10 cellular contexts compared by ENCODE assay signal in the genomic region with DNA sequence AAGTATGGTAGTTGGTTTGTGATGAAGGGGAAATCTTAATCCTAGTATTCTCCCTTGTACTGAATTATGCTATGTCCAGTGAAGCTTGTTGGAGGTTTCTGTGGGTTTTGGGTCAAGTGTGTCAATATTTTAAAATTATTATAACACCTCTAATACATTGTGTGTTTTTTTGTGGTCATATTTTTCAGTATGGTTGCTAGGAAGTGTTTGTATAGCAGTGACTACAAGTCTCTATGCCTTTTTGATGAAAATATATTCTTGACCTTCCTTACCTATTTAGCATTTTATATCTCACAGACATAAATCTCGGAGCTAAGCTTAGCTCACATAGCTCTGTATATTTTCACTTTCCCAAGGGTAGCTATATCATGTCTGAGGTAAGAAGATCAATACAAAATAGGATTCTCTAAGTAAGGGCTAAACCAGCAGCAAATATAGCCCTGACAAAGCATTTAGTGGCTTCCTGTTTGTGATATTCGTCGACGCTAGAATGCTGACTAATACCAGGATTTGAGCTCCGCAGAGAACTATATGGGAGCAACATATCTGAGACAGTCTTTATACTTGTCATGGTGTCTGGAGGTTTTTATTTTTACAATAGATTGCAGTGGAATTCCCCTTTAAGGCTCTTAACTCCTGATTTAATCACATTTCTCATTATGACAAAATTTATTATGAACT.
A peak's percentile ranks its signal among the peaks of the same experiment; 100 is the strongest.
DNase-seq lines count a peak whose midpoint lies in the region; ATAC-seq lines count a peak whose summit lies in the region.
"Had no signal": no experiment of that assay in that cellular context is flagged by ENCODE, and none has a peak within 500 bp of the region (broad histone marks: within the 10 kb centered on the region; RNA-seq: fewer than 3 reads in every experiment).

No MANE protein-coding gene starts in this region.

- H3K9me3 Mint-ChIP-seq in dendritic cell treated with granulocyte-macrophage colony-stimulating factor and Interleukin-4, amounts not matched to agents 40 ng/mL and 50 ng/mL, for 4 days = peaks cover 10% of the 10 kb centered on the region
- H3K9me3 Mint-ChIP-seq: central memory CD8-positive, alpha-beta T cell had no signal

- peak overlapping the region; percentile 45 for H3K27ac Mint-ChIP-seq in dendritic cell treated with granulocyte-macrophage colony-stimulating factor and Interleukin-4, amounts not matched to agents 40 ng/mL and 50 ng/mL, for 4 days

- no peaks in the 10 kb centered on the region for H3K27me3 Mint-ChIP-seq in dendritic cell treated with granulocyte-macrophage colony-stimulating factor and Interleukin-4, amounts not matched to agents 40 ng/mL and 50 ng/mL, for 4 days
- H3K27me3 Mint-ChIP-seq: central memory CD8-positive, alpha-beta T cell had no signal

- no peaks in the 10 kb centered on the region for H3K36me3 Mint-ChIP-seq in dendritic cell treated with granulocyte-macrophage colony-stimulating factor and Interleukin-4, amounts not matched to agents 40 ng/mL and 50 ng/mL, for 4 days (ENCODE audit: low read depth)

- ATAC-seq in GM18858 (IDR thresholded peaks at IDR 0.05; ENCODE audit: unreplicated experiment) = peak; percentile 99
- peak; percentile 100 for ATAC-seq in GM21576 (IDR thresholded peaks at IDR 0.05; ENCODE audit: unreplicated experiment)
- peak; percentile 99 for ATAC-seq in HG03432 (IDR thresholded peaks at IDR 0.05; ENCODE audit: unreplicated experiment)

- DNase-seq in ecto neural progenitor cell (ENCODE audit: low spot score) (no peak), DMS114 treated with DMSO at 0.1 percent for 48 hours (lab: John Stamatoyannopoulos, UW; ENCODE audit: unreplicated experiment) (no peak), iPS-NIHi7 (ENCODE audit: extremely low spot score) (no peak), NCI-H2107 treated with DMSO at 0.1 percent for 48 hours (lab: John Stamatoyannopoulos, UW; ENCODE audit: unreplicated experiment) (no peak)
- DNase-seq: NCI-H2081 treated with DMSO at 0.1 percent for 48 hours had no signal

- intact Hi-C loops in dendritic cell treated with granulocyte-macrophage colony-stimulating factor and Interleukin-4, amounts not matched to agents 40 ng/mL and 50 ng/mL, for 4 days (cut with micrococcal nuclease) = loop anchor here (5.0 kb wide), 1 partner anchor 84 kb away; the partner anchor contains the start of gene MACIR

- H3K4me1 Mint-ChIP-seq in dendritic cell treated with granulocyte-macrophage colony-stimulating factor and Interleukin-4, amounts not matched to agents 40 ng/mL and 50 ng/mL, for 4 days (ENCODE audit: low read depth) = no peaks in the 10 kb centered on the region
- H3K4me1 Mint-ChIP-seq: central memory CD8-positive, alpha-beta T cell had no signal

- H3K4me3 Mint-ChIP-seq in dendritic cell treated with granulocyte-macrophage colony-stimulating factor and Interleukin-4, amounts not matched to agents 40 ng/mL and 50 ng/mL, for 4 days = no peak overlapping the region
- H3K4me3 Mint-ChIP-seq: central memory CD8-positive, alpha-beta T cell had no signal
